Comparison of ENCODE assay signal across 1 cellular context in the genomic region with DNA sequence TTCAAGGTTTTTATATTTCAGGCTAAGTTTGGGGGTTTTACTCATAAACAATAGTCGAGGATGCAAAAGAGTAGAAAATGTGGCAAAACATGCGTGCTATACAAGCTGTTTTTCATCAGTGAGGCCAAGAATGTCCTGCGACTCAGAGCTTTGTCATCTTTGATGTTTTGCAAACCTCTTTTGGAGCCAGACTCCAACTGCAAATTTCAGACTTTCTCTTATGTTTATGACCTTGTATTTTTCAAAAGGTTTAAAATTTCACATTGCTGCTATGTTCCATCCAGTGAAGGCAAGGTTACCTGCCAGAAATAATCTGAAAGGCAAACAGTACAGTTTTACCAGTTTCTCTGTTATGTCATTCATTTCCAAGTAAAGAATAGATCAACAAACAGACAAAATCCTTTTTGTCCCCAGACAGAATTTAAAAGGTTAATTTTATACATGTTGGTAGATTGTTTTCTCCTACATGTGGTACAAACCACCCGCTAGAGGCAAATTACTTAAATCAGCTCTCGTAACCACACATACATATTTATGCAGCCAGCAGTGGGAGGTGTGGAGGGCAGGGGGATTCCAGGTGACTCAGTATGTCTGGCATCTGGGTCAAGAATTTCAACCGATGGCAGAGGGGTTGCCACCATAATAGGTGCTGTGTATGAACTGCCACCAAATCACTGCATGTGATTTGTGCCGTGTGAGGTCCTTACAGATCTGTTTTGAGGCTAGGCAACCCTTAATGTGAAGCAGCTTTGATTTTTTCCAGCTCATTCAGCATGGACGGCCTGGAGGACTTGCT.
TF ChIP-seq lines count a peak whose summit lies in the region.

No MANE protein-coding gene starts in this region.

TF ChIP-seq in HepG2, 621 proteins besides CTCF, POLR2A, EP300 and RAD21 (continued from another document and continues in another):
- TF ChIP-seq, protein P1, sequence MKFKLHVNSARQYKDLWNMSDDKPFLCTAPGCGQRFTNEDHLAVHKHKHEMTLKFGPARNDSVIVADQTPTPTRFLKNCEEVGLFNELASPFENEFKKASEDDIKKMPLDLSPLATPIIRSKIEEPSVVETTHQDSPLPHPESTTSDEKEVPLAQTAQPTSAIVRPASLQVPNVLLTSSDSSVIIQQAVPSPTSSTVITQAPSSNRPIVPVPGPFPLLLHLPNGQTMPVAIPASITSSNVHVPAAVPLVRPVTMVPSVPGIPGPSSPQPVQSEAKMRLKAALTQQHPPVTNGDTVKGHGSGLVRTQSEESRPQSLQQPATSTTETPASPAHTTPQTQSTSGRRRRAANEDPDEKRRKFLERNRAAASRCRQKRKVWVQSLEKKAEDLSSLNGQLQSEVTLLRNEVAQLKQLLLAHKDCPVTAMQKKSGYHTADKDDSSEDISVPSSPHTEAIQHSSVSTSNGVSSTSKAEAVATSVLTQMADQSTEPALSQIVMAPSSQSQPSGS (CRISPR knock-in tag; IDR thresholded peaks at IDR 0.05): peak; percentile 51; the same call in 1 of the 2 replicates
- TF ChIP-seq ZGPAT (CRISPR knock-in tag; IDR thresholded peaks at IDR 0.05) (peak; percentile 62), ARNT (IDR thresholded peaks at IDR 0.05) (no peak), JUNB (CRISPR knock-in tag; IDR thresholded peaks at IDR 0.05; ENCODE audit: borderline replicate concordance) (peak; percentile 83; the same call in 1 of the 2 replicates), ZNF788 (CRISPR knock-in tag; IDR thresholded peaks at IDR 0.05; ENCODE audit: borderline replicate concordance) (peak; percentile 29; the same call in 1 of the 2 replicates), CREBL2 (CRISPR knock-in tag; IDR thresholded peaks at IDR 0.05; ENCODE audit: borderline replicate concordance) (no peak), LCORL (IDR thresholded peaks at IDR 0.05) (0 out of 2 replicates have a peak, but pooled peaks have one; percentile 16), LCORL (CRISPR knock-in tag; IDR thresholded peaks at IDR 0.05) (peak; percentile 53; the same call in 1 of the 2 replicates), ZNF710 (CRISPR knock-in tag; IDR thresholded peaks at IDR 0.05; ENCODE audit: borderline replicate concordance) (peak; percentile 67; the same call in 1 of the 2 replicates), SAP130 (CRISPR knock-in tag; IDR thresholded peaks at IDR 0.05; ENCODE audit: low read depth) (peak; percentile 30; the same call in 1 of the 2 replicates), MAFF (IDR thresholded peaks at IDR 0.05; ENCODE audit: low read depth, low read length) (no peak), ZNF850 (CRISPR knock-in tag; conservative IDR thresholded peaks at IDR 0.05) (no peak), MBNL3 (CRISPR knock-in tag; conservative IDR thresholded peaks at IDR 0.05) (no peak), SIX1 (CRISPR knock-in tag; IDR thresholded peaks at IDR 0.05; ENCODE audit: borderline replicate concordance) (peak; percentile 89), TGIF2 (CRISPR knock-in tag; IDR thresholded peaks at IDR 0.05) (0 out of 2 replicates have a peak, but pooled peaks have one; percentile 55), SP140L (CRISPR knock-in tag; IDR thresholded peaks at IDR 0.05; ENCODE audit: borderline replicate concordance) (0 out of 2 replicates have a peak, but pooled peaks have one; percentile 63), HNF4G (IDR thresholded peaks at IDR 0.05; ENCODE audit: borderline replicate concordance, low read depth, low read length) (0 out of 2 replicates have a peak, but pooled peaks have one; percentile 18), HNF4G (CRISPR knock-in tag; IDR thresholded peaks at IDR 0.05; ENCODE audit: borderline replicate concordance, low read depth) (no peak), NAIF1 (CRISPR knock-in tag; IDR thresholded peaks at IDR 0.05; ENCODE audit: borderline replicate concordance) (no peak), TARDBP (CRISPR knock-in tag; IDR thresholded peaks at IDR 0.05) (0 out of 2 replicates have a peak, but pooled peaks have one; percentile 34), AHDC1 (CRISPR knock-in tag; IDR thresholded peaks at IDR 0.05; ENCODE audit: borderline replicate concordance) (peak; percentile 88; the same call in 1 of the 2 replicates), TBX3 (IDR thresholded peaks at IDR 0.05; ENCODE audit: borderline replicate concordance) (peak; percentile 33; the same call in 1 of the 2 replicates), ZKSCAN8 (CRISPR knock-in tag; IDR thresholded peaks at IDR 0.05; ENCODE audit: borderline replicate concordance) (no peak), ERF (CRISPR knock-in tag; IDR thresholded peaks at IDR 0.05) (peak; percentile 13; the same call in 1 of the 2 replicates), FOXJ3 (CRISPR knock-in tag; IDR thresholded peaks at IDR 0.05; ENCODE audit: borderline replicate concordance) (peak; percentile 62; the same call in 1 of the 2 replicates), ZNF121 (CRISPR knock-in tag; IDR thresholded peaks at IDR 0.05) (no peak), FOSL1 (CRISPR knock-in tag; IDR thresholded peaks at IDR 0.05; ENCODE audit: borderline replicate concordance) (peak; percentile 85), RCOR2 (CRISPR knock-in tag; IDR thresholded peaks at IDR 0.05) (peak; percentile 50; the same call in 1 of the 2 replicates), ASH2L (IDR thresholded peaks at IDR 0.05; ENCODE audit: insufficient read length, low read depth, low read length) (peak; percentile 50)
- TF ChIP-seq, protein P2, sequence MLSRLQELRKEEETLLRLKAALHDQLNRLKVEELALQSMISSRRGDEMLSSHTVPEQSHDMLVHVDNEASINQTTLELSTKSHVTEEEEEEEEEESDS (CRISPR knock-in tag; IDR thresholded peaks at IDR 0.05; ENCODE audit: borderline replicate concordance): no peak
- TF ChIP-seq, protein P3, sequence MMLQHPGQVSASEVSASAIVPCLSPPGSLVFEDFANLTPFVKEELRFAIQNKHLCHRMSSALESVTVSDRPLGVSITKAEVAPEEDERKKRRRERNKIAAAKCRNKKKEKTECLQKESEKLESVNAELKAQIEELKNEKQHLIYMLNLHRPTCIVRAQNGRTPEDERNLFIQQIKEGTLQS (CRISPR knock-in tag; IDR thresholded peaks at IDR 0.05): peak; percentile 82
- TF ChIP-seq, protein P4, sequence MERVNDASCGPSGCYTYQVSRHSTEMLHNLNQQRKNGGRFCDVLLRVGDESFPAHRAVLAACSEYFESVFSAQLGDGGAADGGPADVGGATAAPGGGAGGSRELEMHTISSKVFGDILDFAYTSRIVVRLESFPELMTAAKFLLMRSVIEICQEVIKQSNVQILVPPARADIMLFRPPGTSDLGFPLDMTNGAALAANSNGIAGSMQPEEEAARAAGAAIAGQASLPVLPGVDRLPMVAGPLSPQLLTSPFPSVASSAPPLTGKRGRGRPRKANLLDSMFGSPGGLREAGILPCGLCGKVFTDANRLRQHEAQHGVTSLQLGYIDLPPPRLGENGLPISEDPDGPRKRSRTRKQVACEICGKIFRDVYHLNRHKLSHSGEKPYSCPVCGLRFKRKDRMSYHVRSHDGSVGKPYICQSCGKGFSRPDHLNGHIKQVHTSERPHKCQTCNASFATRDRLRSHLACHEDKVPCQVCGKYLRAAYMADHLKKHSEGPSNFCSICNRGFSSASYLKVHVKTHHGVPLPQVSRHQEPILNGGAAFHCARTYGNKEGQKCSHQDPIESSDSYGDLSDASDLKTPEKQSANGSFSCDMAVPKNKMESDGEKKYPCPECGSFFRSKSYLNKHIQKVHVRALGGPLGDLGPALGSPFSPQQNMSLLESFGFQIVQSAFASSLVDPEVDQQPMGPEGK (CRISPR knock-in tag; IDR thresholded peaks at IDR 0.05): no peak
- TF ChIP-seq, protein P5, sequence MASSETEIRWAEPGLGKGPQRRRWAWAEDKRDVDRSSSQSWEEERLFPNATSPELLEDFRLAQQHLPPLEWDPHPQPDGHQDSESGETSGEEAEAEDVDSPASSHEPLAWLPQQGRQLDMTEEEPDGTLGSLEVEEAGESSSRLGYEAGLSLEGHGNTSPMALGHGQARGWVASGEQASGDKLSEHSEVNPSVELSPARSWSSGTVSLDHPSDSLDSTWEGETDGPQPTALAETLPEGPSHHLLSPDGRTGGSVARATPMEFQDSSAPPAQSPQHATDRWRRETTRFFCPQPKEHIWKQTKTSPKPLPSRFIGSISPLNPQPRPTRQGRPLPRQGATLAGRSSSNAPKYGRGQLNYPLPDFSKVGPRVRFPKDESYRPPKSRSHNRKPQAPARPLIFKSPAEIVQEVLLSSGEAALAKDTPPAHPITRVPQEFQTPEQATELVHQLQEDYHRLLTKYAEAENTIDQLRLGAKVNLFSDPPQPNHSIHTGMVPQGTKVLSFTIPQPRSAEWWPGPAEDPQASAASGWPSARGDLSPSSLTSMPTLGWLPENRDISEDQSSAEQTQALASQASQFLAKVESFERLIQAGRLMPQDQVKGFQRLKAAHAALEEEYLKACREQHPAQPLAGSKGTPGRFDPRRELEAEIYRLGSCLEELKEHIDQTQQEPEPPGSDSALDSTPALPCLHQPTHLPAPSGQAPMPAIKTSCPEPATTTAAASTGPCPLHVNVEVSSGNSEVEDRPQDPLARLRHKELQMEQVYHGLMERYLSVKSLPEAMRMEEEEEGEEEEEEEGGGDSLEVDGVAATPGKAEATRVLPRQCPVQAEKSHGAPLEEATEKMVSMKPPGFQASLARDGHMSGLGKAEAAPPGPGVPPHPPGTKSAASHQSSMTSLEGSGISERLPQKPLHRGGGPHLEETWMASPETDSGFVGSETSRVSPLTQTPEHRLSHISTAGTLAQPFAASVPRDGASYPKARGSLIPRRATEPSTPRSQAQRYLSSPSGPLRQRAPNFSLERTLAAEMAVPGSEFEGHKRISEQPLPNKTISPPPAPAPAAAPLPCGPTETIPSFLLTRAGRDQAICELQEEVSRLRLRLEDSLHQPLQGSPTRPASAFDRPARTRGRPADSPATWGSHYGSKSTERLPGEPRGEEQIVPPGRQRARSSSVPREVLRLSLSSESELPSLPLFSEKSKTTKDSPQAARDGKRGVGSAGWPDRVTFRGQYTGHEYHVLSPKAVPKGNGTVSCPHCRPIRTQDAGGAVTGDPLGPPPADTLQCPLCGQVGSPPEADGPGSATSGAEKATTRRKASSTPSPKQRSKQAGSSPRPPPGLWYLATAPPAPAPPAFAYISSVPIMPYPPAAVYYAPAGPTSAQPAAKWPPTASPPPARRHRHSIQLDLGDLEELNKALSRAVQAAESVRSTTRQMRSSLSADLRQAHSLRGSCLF (CRISPR knock-in tag; IDR thresholded peaks at IDR 0.05; ENCODE audit: borderline replicate concordance): no peak
